In genomic region chr18:12092398-12093229, GRCh38 we compare ENCODE assay signal across 10 cellular contexts. TPM values are rescaled to one million over a fixed set of nuclear protein-coding genes. Genes with fewer than 3 reads are reported as not detected.
DNase-seq lines count a peak whose midpoint lies in the region; ATAC-seq, FAIRE-seq and TF ChIP-seq lines count a peak whose summit lies in the region.
"Had no signal": no experiment of that assay in that cellular context is flagged by ENCODE, and none has a peak within 500 bp of the region (broad histone marks: within the 10 kb centered on the region; RNA-seq: fewer than 3 reads in every experiment).

No MANE protein-coding gene starts in this region.

- POLR2A ChIA-PET in naive thymus-derived CD4-positive, alpha-beta T cell (lab: Charles Lee), result no interaction called here

- H3K4me3 ChIP-seq in GM12865 (ENCODE audit: low read depth, low read length) (no peak overlapping the region), LNCaP clone FGC (ENCODE audit: low read depth, low read length) (no peak overlapping the region)
- no peak overlapping the region for H3K4me3 ChIP-seq in naive thymus-derived CD4-positive, alpha-beta T cell (ENCODE audit: low read length)

- no peak for TF ChIP-seq POLR2A in H54 (IDR thresholded peaks at IDR 0.05; ENCODE audit: low read depth, low read length)

- intact Hi-C loops in naive thymus-derived CD4-positive, alpha-beta T cell (cut with micrococcal nuclease), result no loop called here

- H3K4me1 Mint-ChIP-seq in naive thymus-derived CD4-positive, alpha-beta T cell, result no peaks in the 10 kb centered on the region
- H3K4me1 Mint-ChIP-seq: brain had no signal

- H3K27ac ChIP-seq in naive thymus-derived CD4-positive, alpha-beta T cell (ENCODE audit: low read depth, low read length), result no peak overlapping the region

- H3K9me3 ChIP-seq in naive thymus-derived CD4-positive, alpha-beta T cell (ENCODE audit: control insufficient read depth in 2 of 3, low read length in 3 of 3), result no peaks in the 10 kb centered on the region

- H3K27me3 Mint-ChIP-seq in naive thymus-derived CD4-positive, alpha-beta T cell, result peaks cover 5 to 19% (median 10%) of the 10 kb centered on the region in 5 donors
- H3K27me3 Mint-ChIP-seq: brain had no signal

- ATAC-seq in naive thymus-derived CD4-positive, alpha-beta T cell, result peak; percentile 14
- ATAC-seq in HG02840 (IDR thresholded peaks at IDR 0.05; ENCODE audit: low FRiP score, unreplicated experiment), result no peak
- ATAC-seq in HG03039 (IDR thresholded peaks at IDR 0.05; ENCODE audit: unreplicated experiment), result no peak

- H3K9me3 Mint-ChIP-seq in naive thymus-derived CD4-positive, alpha-beta T cell, result peaks cover 0 to 4% (median 0%) of the 10 kb centered on the region in 11 donors

- CTCF ChIA-PET in naive thymus-derived CD4-positive, alpha-beta T cell (lab: Charles Lee), result no interaction called here

- no peaks in the 10 kb centered on the region for H3K4me1 ChIP-seq in naive thymus-derived CD4-positive, alpha-beta T cell (ENCODE audit: control insufficient read depth in 2 of 2, insufficient read depth in 2 of 2, low read length in 2 of 2)

- H3K27me3 ChIP-seq in naive thymus-derived CD4-positive, alpha-beta T cell (ENCODE audit: control insufficient read depth in 2 of 2, insufficient read depth in 2 of 2, low read length in 2 of 2), result no peaks in the 10 kb centered on the region

- no peak overlapping the region for H3K27ac Mint-ChIP-seq in naive thymus-derived CD4-positive, alpha-beta T cell
- H3K27ac Mint-ChIP-seq: brain had no signal

- TF ChIP-seq CTCF in GM12865 (IDR thresholded peaks at IDR 0.05; ENCODE audit: insufficient read depth, low read depth, low read length, missing control alignments) (peak; percentile 59), LNCaP clone FGC (IDR thresholded peaks at IDR 0.05; ENCODE audit: control insufficient read depth, extremely low read depth, insufficient read depth) (peak; percentile 96)

- H3K4me3 Mint-ChIP-seq in naive thymus-derived CD4-positive, alpha-beta T cell, result no peak overlapping the region
- H3K4me3 Mint-ChIP-seq: brain had no signal

- DNase-seq in GM12865 (ENCODE audit: low read depth) (peak; percentile 68), LNCaP clone FGC (ENCODE audit: low read depth) (no peak), SW480 (ENCODE audit: low spot score) (peak; percentile 77), epidermal melanocyte (ENCODE audit: insufficient read length, low spot score) (no peak), H54 (ENCODE audit: insufficient read length, low spot score) (no peak)
- DNase-seq in naive thymus-derived CD4-positive, alpha-beta T cell, result no peak

- no peaks in the 10 kb centered on the region for H3K36me3 Mint-ChIP-seq in naive thymus-derived CD4-positive, alpha-beta T cell
- H3K36me3 Mint-ChIP-seq: brain had no signal

- no peaks in the 10 kb centered on the region for H3K36me3 ChIP-seq in naive thymus-derived CD4-positive, alpha-beta T cell (ENCODE audit: control insufficient read depth in 2 of 3, insufficient read depth in 3 of 3, low read length in 3 of 3)

- FAIRE-seq in H54 (lab: Jason Lieb, UNC), result no peak

RNA-seq across cellular contexts. Expression of gene ANKRD62, which starts 1.0 kb away (rescaled TPM):
- not detected for total RNA-seq in naive thymus-derived CD4-positive, alpha-beta T cell
- polyA plus RNA-seq in naive thymus-derived CD4-positive, alpha-beta T cell, result not detected
- total RNA-seq: mucosa of gallbladder had no signal

Comparison
In these comparisons a context has a peak if more than half of its experiments do, and no peak if none do; other contexts are left out.
1. DNase-seq: peak in GM12865 (single experiment) and SW480 (single experiment); none in LNCaP clone FGC (single experiment), naive thymus-derived CD4-positive, alpha-beta T cell (0 of 9), epidermal melanocyte (single experiment) and H54 (single experiment).